Comparison of ENCODE assay signal across 11 cellular contexts in genomic region chr2:204538179-204539009, GRCh38. TPM values are rescaled to one million over a fixed set of nuclear protein-coding genes. Genes with fewer than 3 reads are reported as not detected.
DNase-seq lines count a peak whose midpoint lies in the region; ATAC-seq, FAIRE-seq and TF ChIP-seq lines count a peak whose summit lies in the region.
"Had no signal": no experiment of that assay in that cellular context is flagged by ENCODE, and none has a peak within 500 bp of the region (broad histone marks: within the 10 kb centered on the region; RNA-seq: fewer than 3 reads in every experiment).

No MANE protein-coding gene starts in this region.

- H3K36me3 Mint-ChIP-seq in CD8-positive, alpha-beta T cell, result no peaks in the 10 kb centered on the region

- peak overlapping the region; percentile 81 for H3K27ac ChIP-seq in endothelial cell of umbilical vein (ENCODE audit: insufficient read depth, low read depth, low read length)
- H3K27ac ChIP-seq in parathyroid adenoma, result no peak overlapping the region
- no peak overlapping the region for H3K27ac ChIP-seq in CD8-positive, alpha-beta T cell (ENCODE audit: low read depth, low read length)

- peak overlapping the region; percentile 69 for H2AFZ ChIP-seq in endothelial cell of umbilical vein (ENCODE audit: low read depth, low read length)
- H2AFZ ChIP-seq in parathyroid adenoma, result peak overlapping the region; percentile 41

- peaks cover 13% of the 10 kb centered on the region for H3K27me3 Mint-ChIP-seq in CD8-positive, alpha-beta T cell (ENCODE audit: low read depth)

- H3K4me3 Mint-ChIP-seq in CD8-positive, alpha-beta T cell, result no peak overlapping the region
- H3K4me3 Mint-ChIP-seq: T-helper 1 cell treated with Interleukin-12 subunit alpha and Interleukin-12 subunit beta and Interleukin-4 antibody, amounts not matched to agents 30 μg/mL and 1 μg/mL, for 36 hours had no signal

- CTCF ChIA-PET in endothelial cell of umbilical vein (lab: Charles Lee), result interaction anchor here (0.7 to 1.7 kb wide), 7 partner anchors 14 to 393 kb away, joined by 3 to 12 read pairs (median 3); no protein-coding TSS in a partner anchor
- CTCF ChIA-PET in CD8-positive, alpha-beta T cell (lab: Charles Lee), result no interaction called here

- no peaks in the 10 kb centered on the region for H3K9me1 ChIP-seq in endothelial cell of umbilical vein (replicated peaks; ENCODE audit: control insufficient read depth, extremely low read depth, insufficient read depth, low read length)

- H3K79me2 ChIP-seq in endothelial cell of umbilical vein (ENCODE audit: control insufficient read depth, insufficient read depth, low read length) (no peaks in the 10 kb centered on the region), parathyroid adenoma (no peaks in the 10 kb centered on the region)

- H3K4me2 ChIP-seq in endothelial cell of umbilical vein (ENCODE audit: insufficient read depth, low read length) (peak overlapping the region; percentile 94), parathyroid adenoma (ENCODE audit: low read length) (no peak overlapping the region)

- dilution Hi-C loops in endothelial cell of umbilical vein (cut with MboI; ENCODE audit: extremely low pct_ligation_motif_present, low sequenced_read_pairs), result no loop called here

- H3K9ac ChIP-seq in endothelial cell of umbilical vein (replicated peaks; ENCODE audit: extremely low read depth, insufficient read depth, low read length) (peak overlapping the region; percentile 78), parathyroid adenoma (no peak overlapping the region)

- BruUV-seq in endothelial cell of umbilical vein (replicated peaks; lab: Mats Ljungman, UMichigan), result TSS peak; percentile 85

- H3K27me3 ChIP-seq in endothelial cell of umbilical vein (ENCODE audit: control insufficient read depth in 2 of 2, insufficient read depth in 2 of 2, low read length in 2 of 2) (no peaks in the 10 kb centered on the region), parathyroid adenoma (ENCODE audit: control insufficient read depth, insufficient read depth, low read length) (no peaks in the 10 kb centered on the region)
- H3K27me3 ChIP-seq in CD8-positive, alpha-beta T cell (ENCODE audit: insufficient read depth, low read length), result no peaks in the 10 kb centered on the region

- TF ChIP-seq CTCF in endothelial cell of umbilical vein (IDR thresholded peaks at IDR 0.05; ENCODE audit: extremely low read depth in 1 of 2, insufficient read depth in 1 of 2, low read depth in 1 of 2, low read length in 2 of 2) (no peak), parathyroid adenoma (IDR thresholded peaks at IDR 0.05) (no peak), GM20000 (IDR thresholded peaks at IDR 0.05; ENCODE audit: extremely low read depth, missing control alignments) (no peak)
- no peak for TF ChIP-seq CTCF in CD8-positive, alpha-beta T cell (IDR thresholded peaks at IDR 0.05)

- POLR2A ChIA-PET in endothelial cell of umbilical vein (lab: Charles Lee), result no interaction called here
- POLR2A ChIA-PET in CD8-positive, alpha-beta T cell (lab: Charles Lee), result no interaction called here

- H3K36me3 ChIP-seq in endothelial cell of umbilical vein (ENCODE audit: control insufficient read depth in 2 of 2, extremely low read depth in 1 of 2, insufficient read depth in 2 of 2, low read length in 2 of 2) (no peaks in the 10 kb centered on the region), parathyroid adenoma (ENCODE audit: control insufficient read depth, insufficient read depth, low read length) (no peaks in the 10 kb centered on the region)
- no peaks in the 10 kb centered on the region for H3K36me3 ChIP-seq in CD8-positive, alpha-beta T cell (ENCODE audit: insufficient read depth, low read length)

- H3K9me3 Mint-ChIP-seq in CD8-positive, alpha-beta T cell, result no peaks in the 10 kb centered on the region
- H3K9me3 Mint-ChIP-seq: T-helper 1 cell treated with Interleukin-12 subunit alpha and Interleukin-12 subunit beta and Interleukin-4 antibody, amounts not matched to agents 30 μg/mL and 1 μg/mL, for 36 hours had no signal

- H3K9me3 ChIP-seq in endothelial cell of umbilical vein (replicated peaks; ENCODE audit: control insufficient read depth, insufficient read depth, low read length) (no peaks in the 10 kb centered on the region), parathyroid adenoma (ENCODE audit: control insufficient read depth, low read length) (no peaks in the 10 kb centered on the region)
- no peaks in the 10 kb centered on the region for H3K9me3 ChIP-seq in CD8-positive, alpha-beta T cell (ENCODE audit: low read length)

- no peaks in the 10 kb centered on the region for H3K4me1 Mint-ChIP-seq in CD8-positive, alpha-beta T cell (ENCODE audit: low read depth)

- no peak for ATAC-seq in CD8-positive, alpha-beta T cell

- intact Hi-C loops in endothelial cell of umbilical vein (cut with micrococcal nuclease), result loop anchor here (1.0 to 5.0 kb wide), 9 partner anchors 86 to 1389 kb away; no protein-coding TSS in a partner anchor
- intact Hi-C loops in CD8-positive, alpha-beta T cell (cut with DNase I, micrococcal nuclease), result no loop called here

- no peak overlapping the region for H3K27ac Mint-ChIP-seq in CD8-positive, alpha-beta T cell
- H3K27ac Mint-ChIP-seq: T-helper 1 cell treated with Interleukin-12 subunit alpha and Interleukin-12 subunit beta and Interleukin-4 antibody, amounts not matched to agents 30 μg/mL and 1 μg/mL, for 36 hours had no signal

- peak overlapping the region in 2 of 3 experiments; percentile 6 to 51 for H3K4me3 ChIP-seq in endothelial cell of umbilical vein (replicated peaks in 1 of 3; ENCODE audit: insufficient read depth in 1 of 3, low read depth in 1 of 3, low read length in 3 of 3)
- no peak overlapping the region for H3K4me3 ChIP-seq in parathyroid adenoma (ENCODE audit: low read depth, low read length)
- no peak overlapping the region for H3K4me3 ChIP-seq in CD8-positive, alpha-beta T cell (ENCODE audit: low read depth, low read length)

- DNase-seq in GM04504 (ENCODE audit: low read depth) (peak; percentile 32), NCI-H2227 (lab: John Stamatoyannopoulos, UW; ENCODE audit: unreplicated experiment) (peak; percentile 85), endothelial cell of umbilical vein (ENCODE audit: low read depth, low spot score) (peak; percentile 93), GM20000 (ENCODE audit: low spot score) (no peak)
- DNase-seq in CD8-positive, alpha-beta T cell, result no peak
- no peak for DNase-seq in stimulated activated CD4-positive, alpha-beta T cell treated with anti-CD3 and anti-CD28 coated beads, Interleukin-1b, Interleukin-23, amount 100 ng/mL, for 48 hours
- no peak for DNase-seq in activated CD4-positive, alpha-beta T cell treated with anti-CD3 and anti-CD28 coated beads, Interleukin-2, amount 50 U/mL, for 4 hours
- DNase-seq: activated gamma-delta T cell, NCI-H2029 had no signal

- no peak for TF ChIP-seq POLR2A in endothelial cell of umbilical vein (IDR thresholded peaks at IDR 0.05; ENCODE audit: low read depth, low read length)

- peak; percentile 18 for FAIRE-seq in endothelial cell of umbilical vein (lab: Jason Lieb, UNC)

- H4K20me1 ChIP-seq in endothelial cell of umbilical vein (replicated peaks; ENCODE audit: control insufficient read depth, extremely low read depth, insufficient read depth, low read length), result no peaks in the 10 kb centered on the region

- H3K4me1 ChIP-seq in endothelial cell of umbilical vein (ENCODE audit: control insufficient read depth, extremely low read depth, insufficient read depth, low read length), result peaks cover 32% of the 10 kb centered on the region
- no peaks in the 10 kb centered on the region for H3K4me1 ChIP-seq in parathyroid adenoma
- no peaks in the 10 kb centered on the region for H3K4me1 ChIP-seq in CD8-positive, alpha-beta T cell (ENCODE audit: insufficient read depth, low read length)

TF ChIP-seq in endothelial cell of umbilical vein, 7 proteins besides CTCF, POLR2A, EP300 and RAD21:
- TF ChIP-seq POLR2AphosphoS5 (IDR thresholded peaks at IDR 0.05; ENCODE audit: insufficient read depth, low read depth, low read length) (peak; percentile 44), FOS (IDR thresholded peaks at IDR 0.05; ENCODE audit: borderline replicate concordance, insufficient read depth, low read length) (no peak)

RNA-seq across cellular contexts. Expression of gene PARD3B, which starts 6.9 kb away (rescaled TPM):
- total RNA-seq in endothelial cell of umbilical vein, result 17.7 and 30.9 TPM in 2 replicates
- 2.1 and 2.2 TPM in 2 replicates for polyA plus RNA-seq in endothelial cell of umbilical vein
- 2.3 and 2.6 TPM in 2 replicates for polyA plus RNA-seq in endothelial cell of umbilical vein (2011; cell fraction: cytosol; rRNA removed)
- polyA plus RNA-seq in endothelial cell of umbilical vein (2011; cell fraction: nucleus; rRNA removed), result 11.4 and 14.4 TPM in 2 replicates
- 5.5 and 6.3 TPM in 2 replicates for polyA plus RNA-seq in endothelial cell of umbilical vein (2012)
- 21.4 and 22.9 TPM in 2 replicates for polyA minus RNA-seq in endothelial cell of umbilical vein
- polyA minus RNA-seq in endothelial cell of umbilical vein (2011; cell fraction: cytosol; rRNA and poly(A)+ RNA removed), result 0.72 TPM
- 89.0 and 90.6 TPM in 2 replicates for polyA minus RNA-seq in endothelial cell of umbilical vein (2011; cell fraction: nucleus; rRNA and poly(A)+ RNA removed)
- under 1 TPM; 0.54 to 0.92 TPM for total RNA-seq in CD8-positive, alpha-beta T cell

Comparison
In these comparisons a context has a peak if more than half of its experiments do, and no peak if none do; other contexts are left out.
1. DNase-seq: peak in GM04504 (single experiment), NCI-H2227 (single experiment) and endothelial cell of umbilical vein (single experiment); none in CD8-positive, alpha-beta T cell (0 of 7), stimulated activated CD4-positive, alpha-beta T cell treated with anti-CD3 and anti-CD28 coated beads, Interleukin-1b, Interleukin-23, amount 100 ng/mL, for 48 hours (single experiment), activated CD4-positive, alpha-beta T cell treated with anti-CD3 and anti-CD28 coated beads, Interleukin-2, amount 50 U/mL, for 4 hours (0 of 2) and GM20000 (single experiment).
2. H3K4me3 ChIP-seq: peak in endothelial cell of umbilical vein (2 of 3); none in parathyroid adenoma (single experiment) and CD8-positive, alpha-beta T cell (single experiment).